Comparison of ENCODE assay signal across 1 cellular context in the genomic region with DNA sequence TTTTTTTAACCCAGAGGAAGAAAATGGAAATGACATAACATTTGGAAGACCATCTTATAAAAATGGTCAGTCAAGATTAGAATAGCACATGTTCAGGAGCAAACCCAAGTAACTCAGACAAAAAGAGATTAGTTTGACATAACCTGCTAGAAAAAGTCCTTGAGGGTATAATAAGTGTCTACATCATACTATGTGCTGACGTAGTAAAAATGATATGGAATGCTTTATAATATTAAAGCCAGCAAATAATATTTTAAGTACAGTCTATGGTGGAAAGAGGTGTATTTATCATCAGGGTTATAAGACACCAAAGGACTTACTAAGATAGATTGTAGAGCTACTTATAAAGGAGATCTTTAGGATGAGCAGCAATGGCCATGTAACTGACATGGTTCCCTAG.
TF ChIP-seq lines count a peak whose summit lies in the region.

No MANE protein-coding gene starts in this region.

TF ChIP-seq in K562, 482 proteins besides CTCF, POLR2A, EP300 and RAD21 (continued from another document):
- TF ChIP-seq CBFA2T2 (conservative IDR thresholded peaks at IDR 0.05) = no peak
- no peak for TF ChIP-seq ZFP36 (IDR thresholded peaks at IDR 0.05; ENCODE audit: low read depth, low read length, partially characterized antibody)
- no peak for TF ChIP-seq FOXP4 (CRISPR knock-in tag; IDR thresholded peaks at IDR 0.05; ENCODE audit: borderline replicate concordance)
- no peak for TF ChIP-seq PHF21A (IDR thresholded peaks at IDR 0.05; ENCODE audit: borderline replicate concordance, low read depth)
- TF ChIP-seq, protein P1, sequence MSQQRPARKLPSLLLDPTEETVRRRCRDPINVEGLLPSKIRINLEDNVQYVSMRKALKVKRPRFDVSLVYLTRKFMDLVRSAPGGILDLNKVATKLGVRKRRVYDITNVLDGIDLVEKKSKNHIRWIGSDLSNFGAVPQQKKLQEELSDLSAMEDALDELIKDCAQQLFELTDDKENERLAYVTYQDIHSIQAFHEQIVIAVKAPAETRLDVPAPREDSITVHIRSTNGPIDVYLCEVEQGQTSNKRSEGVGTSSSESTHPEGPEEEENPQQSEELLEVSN (IDR thresholded peaks at IDR 0.05; ENCODE audit: borderline replicate concordance in 1 of 2, extremely low read depth in 1 of 2, insufficient read depth in 1 of 2, insufficient read length in 1 of 2, low read depth in 1 of 2, low read length in 1 of 2, poor library complexity in 1 of 2, severe bottlenecking in 1 of 2) = no peak
- TF ChIP-seq, protein P2, sequence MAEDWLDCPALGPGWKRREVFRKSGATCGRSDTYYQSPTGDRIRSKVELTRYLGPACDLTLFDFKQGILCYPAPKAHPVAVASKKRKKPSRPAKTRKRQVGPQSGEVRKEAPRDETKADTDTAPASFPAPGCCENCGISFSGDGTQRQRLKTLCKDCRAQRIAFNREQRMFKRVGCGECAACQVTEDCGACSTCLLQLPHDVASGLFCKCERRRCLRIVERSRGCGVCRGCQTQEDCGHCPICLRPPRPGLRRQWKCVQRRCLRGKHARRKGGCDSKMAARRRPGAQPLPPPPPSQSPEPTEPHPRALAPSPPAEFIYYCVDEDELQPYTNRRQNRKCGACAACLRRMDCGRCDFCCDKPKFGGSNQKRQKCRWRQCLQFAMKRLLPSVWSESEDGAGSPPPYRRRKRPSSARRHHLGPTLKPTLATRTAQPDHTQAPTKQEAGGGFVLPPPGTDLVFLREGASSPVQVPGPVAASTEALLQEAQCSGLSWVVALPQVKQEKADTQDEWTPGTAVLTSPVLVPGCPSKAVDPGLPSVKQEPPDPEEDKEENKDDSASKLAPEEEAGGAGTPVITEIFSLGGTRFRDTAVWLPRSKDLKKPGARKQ (CRISPR knock-in tag; IDR thresholded peaks at IDR 0.05) = no peak
- no peak for TF ChIP-seq HOXB6 (CRISPR knock-in tag; IDR thresholded peaks at IDR 0.05; ENCODE audit: borderline replicate concordance)
- no peak for TF ChIP-seq TRIM24 (IDR thresholded peaks at IDR 0.05)
- peak; percentile 55 for TF ChIP-seq C11orf30 (IDR thresholded peaks at IDR 0.05; ENCODE audit: low read depth)
- TF ChIP-seq MAFF (IDR thresholded peaks at IDR 0.05; ENCODE audit: low read length) = 0 out of 2 replicates have a peak, but pooled peaks have one; percentile 12
- no peak for TF ChIP-seq PTTG1 (tag; IDR thresholded peaks at IDR 0.05; ENCODE audit: low read depth)
- TF ChIP-seq ZNF311 (CRISPR knock-in tag; IDR thresholded peaks at IDR 0.05) = no peak
- no peak for TF ChIP-seq RREB1 (CRISPR knock-in tag; IDR thresholded peaks at IDR 0.05)
- TF ChIP-seq U2AF1 (optimal IDR thresholded peaks at IDR 0.05; ENCODE audit: low read depth, low read length) = no peak
- peak; percentile 31; the same call in 1 of the 2 replicates for TF ChIP-seq MAFK (IDR thresholded peaks at IDR 0.05; ENCODE audit: low read length)
- TF ChIP-seq ZNF668 (CRISPR knock-in tag; IDR thresholded peaks at IDR 0.05) = no peak
- TF ChIP-seq RFX1 (IDR thresholded peaks at IDR 0.05) = no peak
- TF ChIP-seq EP400 (IDR thresholded peaks at IDR 0.05) = no peak
- no peak for TF ChIP-seq ZBTB34 (CRISPR knock-in tag; IDR thresholded peaks at IDR 0.05)
- no peak for TF ChIP-seq ID3 (CRISPR knock-in tag; IDR thresholded peaks at IDR 0.05)
- no peak for TF ChIP-seq ID3 (tag; IDR thresholded peaks at IDR 0.05)
- no peak for TF ChIP-seq BCLAF1 (IDR thresholded peaks at IDR 0.05; ENCODE audit: borderline replicate concordance in 1 of 2, control insufficient read depth in 1 of 2, low read depth in 2 of 2, low read length in 1 of 2)
- TF ChIP-seq MAFG (tag; conservative IDR thresholded peaks at IDR 0.05) = peak; percentile 17; the same call in 1 of the 2 replicates
- peak; percentile 72 for TF ChIP-seq ZNF316 (IDR thresholded peaks at IDR 0.05)
